ENCODE assay signal across 1 cellular context in the genomic region with DNA sequence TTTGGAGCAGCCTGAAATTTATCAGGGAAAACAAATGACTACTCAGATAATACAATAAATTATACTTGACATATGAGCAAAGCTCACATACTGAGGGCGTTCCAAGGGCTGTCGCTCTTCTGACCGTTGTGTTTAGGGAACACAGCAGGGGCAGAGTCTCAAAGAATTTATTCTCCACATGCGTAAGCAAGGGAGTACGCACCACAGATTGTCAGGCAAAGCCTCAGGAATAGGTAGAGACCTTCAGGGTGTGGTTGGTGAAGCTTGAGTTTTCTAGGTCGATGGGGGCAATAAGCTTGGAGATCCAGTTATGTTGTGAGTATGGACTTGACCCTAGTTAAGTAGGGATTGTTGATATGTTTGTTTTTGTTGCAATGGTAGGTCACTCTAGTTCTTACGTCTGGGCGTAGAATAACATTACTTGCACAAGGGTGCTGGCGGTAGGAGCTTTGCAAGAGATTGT.
TF ChIP-seq lines count a peak whose summit lies in the region.

No MANE protein-coding gene starts in this region.

TF ChIP-seq in IMR-90, 13 proteins besides CTCF, POLR2A, EP300 and RAD21 (continued from another document):
- TF ChIP-seq CHD1 (IDR thresholded peaks at IDR 0.05; ENCODE audit: low read depth, low read length) (no peak), CEBPB (IDR thresholded peaks at IDR 0.05; ENCODE audit: low read depth, low read length) (no peak), MAFK (IDR thresholded peaks at IDR 0.05; ENCODE audit: low read depth, low read length) (no peak), MXI1 (IDR thresholded peaks at IDR 0.05; ENCODE audit: borderline replicate concordance, low read depth, low read length) (no peak), MAZ (IDR thresholded peaks at IDR 0.05; ENCODE audit: borderline replicate concordance, low read depth, low read length) (no peak), NFE2L2 (IDR thresholded peaks at IDR 0.05; ENCODE audit: low read depth, low read length) (no peak), RCOR1 (IDR thresholded peaks at IDR 0.05; ENCODE audit: insufficient replicate concordance, low read length) (no peak), FOS (IDR thresholded peaks at IDR 0.05; ENCODE audit: low read depth, low read length) (no peak), SMC3 (IDR thresholded peaks at IDR 0.05; ENCODE audit: low read depth, low read length) (no peak)
- TF ChIP-seq, protein P1, sequence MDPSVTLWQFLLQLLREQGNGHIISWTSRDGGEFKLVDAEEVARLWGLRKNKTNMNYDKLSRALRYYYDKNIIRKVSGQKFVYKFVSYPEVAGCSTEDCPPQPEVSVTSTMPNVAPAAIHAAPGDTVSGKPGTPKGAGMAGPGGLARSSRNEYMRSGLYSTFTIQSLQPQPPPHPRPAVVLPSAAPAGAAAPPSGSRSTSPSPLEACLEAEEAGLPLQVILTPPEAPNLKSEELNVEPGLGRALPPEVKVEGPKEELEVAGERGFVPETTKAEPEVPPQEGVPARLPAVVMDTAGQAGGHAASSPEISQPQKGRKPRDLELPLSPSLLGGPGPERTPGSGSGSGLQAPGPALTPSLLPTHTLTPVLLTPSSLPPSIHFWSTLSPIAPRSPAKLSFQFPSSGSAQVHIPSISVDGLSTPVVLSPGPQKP (IDR thresholded peaks at IDR 0.05; ENCODE audit: borderline replicate concordance, low read depth, low read length) = no peak
- TF ChIP-seq, protein P2, sequence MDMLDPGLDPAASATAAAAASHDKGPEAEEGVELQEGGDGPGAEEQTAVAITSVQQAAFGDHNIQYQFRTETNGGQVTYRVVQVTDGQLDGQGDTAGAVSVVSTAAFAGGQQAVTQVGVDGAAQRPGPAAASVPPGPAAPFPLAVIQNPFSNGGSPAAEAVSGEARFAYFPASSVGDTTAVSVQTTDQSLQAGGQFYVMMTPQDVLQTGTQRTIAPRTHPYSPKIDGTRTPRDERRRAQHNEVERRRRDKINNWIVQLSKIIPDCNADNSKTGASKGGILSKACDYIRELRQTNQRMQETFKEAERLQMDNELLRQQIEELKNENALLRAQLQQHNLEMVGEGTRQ (IDR thresholded peaks at IDR 0.05; ENCODE audit: low read depth, low read length) = no peak
